28 cellular contexts compared by ENCODE assay signal in the genomic region with DNA sequence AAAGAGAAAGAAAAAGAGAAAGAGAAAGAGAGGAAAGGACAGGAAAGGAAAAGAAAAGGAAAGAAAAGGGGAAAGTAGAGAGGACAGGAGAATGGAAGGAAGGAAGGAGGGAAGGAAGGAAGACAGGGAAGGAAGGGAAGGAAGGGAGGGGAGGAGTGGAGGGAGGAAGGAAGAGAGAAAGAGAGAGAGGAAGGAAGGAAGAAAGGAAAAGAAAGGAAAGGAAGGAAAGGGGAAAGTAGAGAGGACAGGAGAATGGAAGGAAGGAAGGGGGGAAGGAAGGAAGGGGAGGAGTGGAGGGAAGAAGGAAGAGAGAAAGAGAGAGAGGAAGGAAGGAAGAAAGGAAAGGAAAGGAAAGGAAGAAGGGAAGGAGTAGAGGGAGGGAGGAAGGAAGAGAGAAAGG.
DNase-seq lines count a peak whose midpoint lies in the region; ATAC-seq, FAIRE-seq and TF ChIP-seq lines count a peak whose summit lies in the region.
"Had no signal": no experiment of that assay in that cellular context is flagged by ENCODE, and none has a peak within 500 bp of the region (broad histone marks: within the 10 kb centered on the region; RNA-seq: fewer than 3 reads in every experiment).

No MANE protein-coding gene starts in this region.

- no peak for DNase-seq in activated naive CD8-positive, alpha-beta T cell treated with anti-CD3 and anti-CD28 coated beads for 36 hours
- DNase-seq in activated naive CD8-positive, alpha-beta T cell treated with anti-CD3 and anti-CD28 coated beads, Interleukin-2, amount 50 U/mL, for 24 hours: no peak
- DNase-seq in H1 (ENCODE audit: low read depth in 1 of 2, low spot score in 2 of 2) (no peak), foreskin keratinocyte (no peak), MCF 10A (ENCODE audit: unreplicated experiment) (no peak), NCI-H2171 (lab: John Stamatoyannopoulos, UW) (no peak)
- DNase-seq: CD8-positive, alpha-beta memory T cell; DMS 273 treated with DMSO at 0.1 percent for 48 hours; DMS79; EL; GDM1; GOT3; HCEC 1CT; Karpas-422; NCI-H1092 treated with DMSO at 0.1 percent for 48 hours; NCI-H1436 treated with DMSO at 0.1 percent for 48 hours; NCI-H1930; NCI-H2107; NCI-H446 treated with DMSO at 0.1 percent for 48 hours; NCI-H526 treated with DMSO at 0.1 percent for 48 hours; PC-9; SJCRH30 had no signal

- H3K4me1 ChIP-seq in H1 (replicated peaks in 1 of 4; ENCODE audit: control insufficient read depth in 3 of 4, insufficient read depth in 4 of 4, low read length in 3 of 4): no peaks in the 10 kb centered on the region
- no peaks in the 10 kb centered on the region for H3K4me1 ChIP-seq in foreskin keratinocyte
- H3K4me1 ChIP-seq: SJCRH30 had no signal

- H3K56ac ChIP-seq in H1 (replicated peaks; ENCODE audit: insufficient read length, low read depth, low read length): no peak overlapping the region

- no TSS peak for BruUV-seq in MCF 10A (replicated peaks; lab: Mats Ljungman, UMichigan)

- H3K4me3 ChIP-seq in H1 (ENCODE audit: extremely low read depth in 1 of 4, insufficient read depth in 2 of 4, low read depth in 3 of 4, low read length in 4 of 4): no peak overlapping the region
- H3K4me3 ChIP-seq: PC-9, SJCRH30 had no signal

- H2BK5ac ChIP-seq in H1 (ENCODE audit: low read depth, low read length): no peak overlapping the region

- H3K79me2 ChIP-seq in H1 (ENCODE audit: control insufficient read depth in 1 of 2, insufficient read depth in 2 of 2, low read length in 2 of 2): no peaks in the 10 kb centered on the region

- no peaks in the 10 kb centered on the region for H3K79me1 ChIP-seq in H1 (ENCODE audit: low read depth, low read length)

- no peak overlapping the region for H4K91ac ChIP-seq in H1 (replicated peaks; ENCODE audit: insufficient read length, low read length)

- no peak overlapping the region for H3K18ac ChIP-seq in H1 (ENCODE audit: extremely low read depth, low read length)

- no peak for ATAC-seq in activated naive CD8-positive, alpha-beta T cell treated with anti-CD3 and anti-CD28 coated beads, Interleukin-2, amount 50 U/mL, for 24 hours
- ATAC-seq in activated T-helper 17 cell treated with anti-CD3 and anti-CD28 coated beads, Interleukin-2, amount 50 U/mL, for 72 hours (replicated peaks): no peak
- no peak for ATAC-seq in foreskin keratinocyte
- ATAC-seq: Right ventricle myocardium inferior, SK-N-SH treated with all-trans-retinoic acid at 6 μM for 48 hours had no signal

- no peak overlapping the region for H2AFZ ChIP-seq in H1 (ENCODE audit: low read length)
- H2AFZ ChIP-seq: PC-9 had no signal

- no peak for FAIRE-seq in H1 (lab: Jason Lieb, UNC)
- FAIRE-seq: GM12891 had no signal

- H3K4me2 ChIP-seq in H1 (ENCODE audit: insufficient read depth in 1 of 2, low read depth in 2 of 2, low read length in 2 of 2): no peak overlapping the region
- H3K4me2 ChIP-seq: PC-9 had no signal

- H3K27ac Mint-ChIP-seq in activated naive CD8-positive, alpha-beta T cell treated with anti-CD3 and anti-CD28 coated beads for 36 hours: peak overlapping the region; percentile 19
- no peak overlapping the region for H3K27ac Mint-ChIP-seq in activated naive CD8-positive, alpha-beta T cell treated with anti-CD3 and anti-CD28 coated beads, Interleukin-2, amount 50 U/mL, for 24 hours
- peak overlapping the region; percentile 62 for H3K27ac Mint-ChIP-seq in activated T-helper 17 cell treated with anti-CD3 and anti-CD28 coated beads, Interleukin-2, amount 50 U/mL, for 72 hours
- H3K27ac Mint-ChIP-seq in MCF 10A (ENCODE audit: low read depth, unreplicated experiment): no peak overlapping the region

- POLR2A ChIA-PET in H1 (lab: Charles Lee; ENCODE audit: partially characterized antibody): no interaction called here
- POLR2A ChIA-PET in MCF 10A (lab: Yijun Ruan, JAX): no interaction called here

- H3K14ac ChIP-seq in H1 (ENCODE audit: insufficient read length): no peak overlapping the region

- CTCF ChIA-PET in H1 (lab: Charles Lee; ENCODE audit: partially characterized antibody): interaction anchor here (0.7 kb wide), 1 partner anchor 1513 kb away, joined by 4 read pairs; no protein-coding TSS in a partner anchor
- CTCF ChIA-PET in MCF 10A (lab: Yijun Ruan, JAX): no interaction called here

- TF ChIP-seq RAD21 in H1 (IDR thresholded peaks at IDR 0.05 in 1 of 2, conservative IDR thresholded peaks at IDR 0.05 in 1 of 2; ENCODE audit: low read depth in 2 of 2, low read length in 2 of 2): no peak

- no peaks in the 10 kb centered on the region for H3K36me3 Mint-ChIP-seq in activated naive CD8-positive, alpha-beta T cell treated with anti-CD3 and anti-CD28 coated beads for 36 hours
- H3K36me3 Mint-ChIP-seq in activated naive CD8-positive, alpha-beta T cell treated with anti-CD3 and anti-CD28 coated beads, Interleukin-2, amount 50 U/mL, for 24 hours (ENCODE audit: low read depth): no peaks in the 10 kb centered on the region
- H3K36me3 Mint-ChIP-seq in activated T-helper 17 cell treated with anti-CD3 and anti-CD28 coated beads, Interleukin-2, amount 50 U/mL, for 72 hours (ENCODE audit: low read depth): no peaks in the 10 kb centered on the region
- no peaks in the 10 kb centered on the region for H3K36me3 Mint-ChIP-seq in MCF 10A (ENCODE audit: insufficient read depth, unreplicated experiment)
- H3K36me3 Mint-ChIP-seq: CD8-positive, alpha-beta memory T cell had no signal

- no peak overlapping the region for H2BK120ac ChIP-seq in H1 (replicated peaks; ENCODE audit: low read depth, low read length)

- TF ChIP-seq CTCF in H1 (IDR thresholded peaks at IDR 0.05; ENCODE audit: control extremely low read depth in 1 of 3, insufficient read depth in 1 of 3, low read depth in 1 of 3, low read length in 3 of 3) (no peak), foreskin keratinocyte (conservative IDR thresholded peaks at IDR 0.05) (no peak), MCF 10A (IDR thresholded peaks at IDR 0.05; ENCODE audit: unreplicated experiment) (no peak)

- peak overlapping the region; percentile 24; the same call in 1 of the 2 replicates for H2AK5ac ChIP-seq in H1 (ENCODE audit: low read depth, low read length)

- H3K27ac ChIP-seq in H1 (ENCODE audit: low read depth, low read length) (no peak overlapping the region), foreskin keratinocyte (no peak overlapping the region)
- H3K27ac ChIP-seq: C4-2B, HL-60, PC-9, SJCRH30 had no signal

- intact Hi-C loops in MCF 10A (cut with micrococcal nuclease): no loop called here

- no peak overlapping the region for H4K8ac ChIP-seq in H1 (ENCODE audit: extremely low read depth, insufficient read depth, low read length)

- H4K20me1 ChIP-seq in H1 (replicated peaks in 1 of 2; ENCODE audit: control insufficient read depth in 1 of 2, insufficient read depth in 2 of 2, low read length in 2 of 2): no peaks in the 10 kb centered on the region

- H3K27me3 Mint-ChIP-seq in activated naive CD8-positive, alpha-beta T cell treated with anti-CD3 and anti-CD28 coated beads for 36 hours: peaks cover 3% of the 10 kb centered on the region
- H3K27me3 Mint-ChIP-seq in activated naive CD8-positive, alpha-beta T cell treated with anti-CD3 and anti-CD28 coated beads, Interleukin-2, amount 50 U/mL, for 24 hours: no peaks in the 10 kb centered on the region
- peaks cover 4% of the 10 kb centered on the region for H3K27me3 Mint-ChIP-seq in activated T-helper 17 cell treated with anti-CD3 and anti-CD28 coated beads, Interleukin-2, amount 50 U/mL, for 72 hours
- H3K27me3 Mint-ChIP-seq in MCF 10A (ENCODE audit: insufficient read depth, unreplicated experiment): peaks cover 28% of the 10 kb centered on the region

- H3K9me3 Mint-ChIP-seq in activated naive CD8-positive, alpha-beta T cell treated with anti-CD3 and anti-CD28 coated beads for 36 hours: no peaks in the 10 kb centered on the region
- no peaks in the 10 kb centered on the region for H3K9me3 Mint-ChIP-seq in activated naive CD8-positive, alpha-beta T cell treated with anti-CD3 and anti-CD28 coated beads, Interleukin-2, amount 50 U/mL, for 24 hours
- H3K9me3 Mint-ChIP-seq in activated T-helper 17 cell treated with anti-CD3 and anti-CD28 coated beads, Interleukin-2, amount 50 U/mL, for 72 hours: no peaks in the 10 kb centered on the region
- no peaks in the 10 kb centered on the region for H3K9me3 Mint-ChIP-seq in MCF 10A (ENCODE audit: unreplicated experiment)
- H3K9me3 Mint-ChIP-seq: CD8-positive, alpha-beta memory T cell had no signal

- peaks cover 3% of the 10 kb centered on the region; the same call in 1 of the 2 replicates for H3K23me2 ChIP-seq in H1 (ENCODE audit: low read depth, low read length)

- H3K23ac ChIP-seq in H1 (ENCODE audit: insufficient read length): no peak overlapping the region

- H2BK12ac ChIP-seq in H1 (ENCODE audit: low read depth, low read length): no peak overlapping the region

- no peaks in the 10 kb centered on the region for H3K36me3 ChIP-seq in H1 (ENCODE audit: control insufficient read depth in 2 of 4, insufficient read depth in 4 of 4, low read length in 3 of 4)
- H3K36me3 ChIP-seq: SJCRH30 had no signal

- H3K4me3 Mint-ChIP-seq in activated naive CD8-positive, alpha-beta T cell treated with anti-CD3 and anti-CD28 coated beads for 36 hours: peak overlapping the region; percentile 38
- H3K4me3 Mint-ChIP-seq in activated naive CD8-positive, alpha-beta T cell treated with anti-CD3 and anti-CD28 coated beads, Interleukin-2, amount 50 U/mL, for 24 hours: no peak overlapping the region
- peak overlapping the region; percentile 9 for H3K4me3 Mint-ChIP-seq in activated T-helper 17 cell treated with anti-CD3 and anti-CD28 coated beads, Interleukin-2, amount 50 U/mL, for 72 hours
- H3K4me3 Mint-ChIP-seq in MCF 10A (ENCODE audit: unreplicated experiment): no peak overlapping the region
- H3K4me3 Mint-ChIP-seq: CD8-positive, alpha-beta memory T cell had no signal

- no peaks in the 10 kb centered on the region for H3K9me3 ChIP-seq in H1 (ENCODE audit: insufficient read depth in 2 of 2, low read depth in 1 of 2, low read length in 1 of 2)
- H3K9me3 ChIP-seq: SJCRH30 had no signal

- H3K4me1 Mint-ChIP-seq in activated naive CD8-positive, alpha-beta T cell treated with anti-CD3 and anti-CD28 coated beads for 36 hours: peaks cover 7% of the 10 kb centered on the region
- peaks cover 6% of the 10 kb centered on the region for H3K4me1 Mint-ChIP-seq in activated naive CD8-positive, alpha-beta T cell treated with anti-CD3 and anti-CD28 coated beads, Interleukin-2, amount 50 U/mL, for 24 hours
- peaks cover 7% of the 10 kb centered on the region for H3K4me1 Mint-ChIP-seq in activated T-helper 17 cell treated with anti-CD3 and anti-CD28 coated beads, Interleukin-2, amount 50 U/mL, for 72 hours
- no peaks in the 10 kb centered on the region for H3K4me1 Mint-ChIP-seq in MCF 10A (ENCODE audit: insufficient read depth, unreplicated experiment)
- H3K4me1 Mint-ChIP-seq: CD8-positive, alpha-beta memory T cell had no signal

- H3K27me3 ChIP-seq in H1 (replicated peaks in 1 of 4; ENCODE audit: control insufficient read depth in 3 of 4, extremely low read depth in 1 of 4, insufficient read depth in 3 of 4, low read length in 3 of 4) (no peaks in the 10 kb centered on the region), foreskin keratinocyte (no peaks in the 10 kb centered on the region)
- H3K27me3 ChIP-seq: SJCRH30 had no signal

- no peak overlapping the region for H4K5ac ChIP-seq in H1 (ENCODE audit: insufficient read length, low read depth, low read length)

- no peak overlapping the region for H3K4ac ChIP-seq in H1 (replicated peaks; ENCODE audit: insufficient read length, low read depth, low read length)

- TF ChIP-seq EP300 in H1 (IDR thresholded peaks at IDR 0.05; ENCODE audit: borderline replicate concordance in 1 of 2, low read depth in 2 of 2, low read length in 2 of 2): no peak

- no peak overlapping the region for H2BK15ac ChIP-seq in H1 (ENCODE audit: low read length)

- no peak overlapping the region for H3K9ac ChIP-seq in H1 (replicated peaks in 1 of 4; ENCODE audit: extremely low read depth in 1 of 4, low read depth in 3 of 4, low read length in 3 of 4)

- no peak for TF ChIP-seq POLR2A in H1 (IDR thresholded peaks at IDR 0.05; ENCODE audit: control extremely low read depth in 1 of 2, low read depth in 2 of 2, low read length in 2 of 2)

- H2BK20ac ChIP-seq in H1 (ENCODE audit: low read length): no peak overlapping the region

Comparison
In these comparisons a context has a peak if more than half of its experiments do, and no peak if none do; other contexts are left out.
1. H3K27ac Mint-ChIP-seq: peak in activated naive CD8-positive, alpha-beta T cell treated with anti-CD3 and anti-CD28 coated beads for 36 hours (single experiment) and activated T-helper 17 cell treated with anti-CD3 and anti-CD28 coated beads, Interleukin-2, amount 50 U/mL, for 72 hours (single experiment); none in activated naive CD8-positive, alpha-beta T cell treated with anti-CD3 and anti-CD28 coated beads, Interleukin-2, amount 50 U/mL, for 24 hours (single experiment) and MCF 10A (single experiment).
2. H3K4me3 Mint-ChIP-seq: peak in activated naive CD8-positive, alpha-beta T cell treated with anti-CD3 and anti-CD28 coated beads for 36 hours (single experiment) and activated T-helper 17 cell treated with anti-CD3 and anti-CD28 coated beads, Interleukin-2, amount 50 U/mL, for 72 hours (single experiment); none in activated naive CD8-positive, alpha-beta T cell treated with anti-CD3 and anti-CD28 coated beads, Interleukin-2, amount 50 U/mL, for 24 hours (single experiment) and MCF 10A (single experiment).